In genomic region chr1:209015092-209015491, GRCh38 we compare ENCODE assay signal across 25 cellular contexts.
"Had no signal": no experiment of that assay in that cellular context is flagged by ENCODE, and none has a peak within 500 bp of the region (broad histone marks: within the 10 kb centered on the region; RNA-seq: fewer than 3 reads in every experiment).

No MANE protein-coding gene starts in this region.

- H3K4me3 Mint-ChIP-seq: dendritic cell treated with granulocyte-macrophage colony-stimulating factor and Interleukin-4, amounts not matched to agents 40 ng/mL and 50 ng/mL, for 4 days; effector memory CD8-positive, alpha-beta T cell; endodermal cell; memory B cell; mesothelial cell of epicardium; naive B cell had no signal

- H3K9me3 ChIP-seq: colonic mucosa, gastrocnemius medialis, lower lobe of right lung had no signal

- H3K36me3 Mint-ChIP-seq: memory B cell, naive B cell had no signal

- H3K27ac ChIP-seq: colonic mucosa, epithelial cell of prostate, esophagus squamous epithelium, gastrocnemius medialis, heart right ventricle, left lung, lower lobe of right lung had no signal

- ATAC-seq: effector memory CD8-positive, alpha-beta T cell; esophagus mucosa; gastrocnemius medialis; heart right ventricle; left cardiac atrium; left lung; left ventricle myocardium superior; lower lobe of right lung; mucosa of descending colon had no signal

- H3K27me3 Mint-ChIP-seq: dendritic cell treated with granulocyte-macrophage colony-stimulating factor and Interleukin-4, amounts not matched to agents 40 ng/mL and 50 ng/mL, for 4 days; naive B cell had no signal

- H3K4me3 ChIP-seq: colonic mucosa, esophagus squamous epithelium, gastrocnemius medialis, heart right ventricle, left lung, lower lobe of right lung, mucosa of descending colon had no signal

- H3K4me1 Mint-ChIP-seq: memory B cell, naive B cell had no signal

- H3K4me1 ChIP-seq: colonic mucosa, gastrocnemius medialis, heart right ventricle, left lung, lower lobe of right lung had no signal

- H3K27me3 ChIP-seq: colonic mucosa, esophagus squamous epithelium, gastrocnemius medialis, heart right ventricle, left lung had no signal

- H3K27ac Mint-ChIP-seq: dendritic cell treated with granulocyte-macrophage colony-stimulating factor and Interleukin-4, amounts not matched to agents 40 ng/mL and 50 ng/mL, for 4 days; effector memory CD8-positive, alpha-beta T cell; endodermal cell; memory B cell; mesothelial cell of epicardium; naive B cell had no signal

- DNase-seq: colonic mucosa; cortex of kidney; effector CD8-positive, alpha-beta T cell; effector memory CD8-positive, alpha-beta T cell; endodermal cell; erythroblast; esophagus squamous epithelium; foreskin fibroblast; foreskin melanocyte; gastrocnemius medialis; glutamatergic neuron; head of caudate nucleus; heart right ventricle; hippocampal formation; left cardiac atrium; left lung; left ventricle myocardium superior; lower lobe of right lung; mucosa of descending colon; naive B cell had no signal

- H3K36me3 ChIP-seq: colonic mucosa, esophagus squamous epithelium, gastrocnemius medialis, heart right ventricle, left lung, lower lobe of right lung had no signal
